Comparison of ENCODE assay signal across 25 cellular contexts in the genomic region with DNA sequence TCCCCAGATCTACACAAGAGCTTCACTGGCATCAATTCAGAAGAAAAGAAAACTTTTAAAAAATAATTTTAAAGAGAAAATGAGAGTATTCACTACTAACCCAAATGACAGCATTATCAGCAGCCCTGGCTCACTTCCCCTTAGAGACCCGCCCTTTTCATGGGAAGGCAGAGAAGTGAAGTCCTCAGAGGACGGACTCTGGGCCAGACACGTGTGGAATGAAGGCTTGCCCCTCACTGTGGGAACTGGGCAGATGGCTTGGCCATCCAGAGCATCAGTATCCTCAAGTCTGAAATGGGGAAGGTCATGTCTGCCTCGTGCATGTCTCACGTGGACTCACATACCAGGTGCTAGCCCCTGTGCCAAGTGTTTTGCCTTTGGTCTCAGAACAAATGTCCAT.
DNase-seq lines count a peak whose midpoint lies in the region; ATAC-seq, FAIRE-seq and TF ChIP-seq lines count a peak whose summit lies in the region.
"Had no signal": no experiment of that assay in that cellular context is flagged by ENCODE, and none has a peak within 500 bp of the region (broad histone marks: within the 10 kb centered on the region; RNA-seq: fewer than 3 reads in every experiment).

No MANE protein-coding gene starts in this region.

- no peak for FAIRE-seq in kidney (lab: Jason Lieb, UNC)
- FAIRE-seq: GM12892, HTR-8/SVneo had no signal

- no peaks in the 10 kb centered on the region; the same call in 1 of the 2 replicates for H3K36me3 Mint-ChIP-seq in HFFc6 (ENCODE audit: low read depth)

- H3K9ac ChIP-seq in kidney (ENCODE audit: low read length in 2 of 2) = no peak overlapping the region
- no peak overlapping the region for H3K9ac ChIP-seq in smooth muscle cell (ENCODE audit: low read depth)

- no peaks in the 10 kb centered on the region for H3K27me3 ChIP-seq in smooth muscle cell (ENCODE audit: low read depth)
- H3K27me3 ChIP-seq: neutrophil, right lobe of liver had no signal

- peaks cover 23% of the 10 kb centered on the region for H3K4me1 Mint-ChIP-seq in HFFc6 (ENCODE audit: low read depth)
- H3K4me1 Mint-ChIP-seq: activated naive CD8-positive, alpha-beta T cell treated with anti-CD3 and anti-CD28 coated beads, Interleukin-2, amount 50 U/mL, for 24 hours had no signal

- H3K4me3 ChIP-seq in kidney (ENCODE audit: low read length in 2 of 2) = no peak overlapping the region
- no peak overlapping the region for H3K4me3 ChIP-seq in smooth muscle cell
- H3K4me3 ChIP-seq: right lobe of liver had no signal

- intact Hi-C loops in kidney (cut with DNase I) = no loop called here

- no peaks in the 10 kb centered on the region for H3K9me3 Mint-ChIP-seq in HFFc6
- H3K9me3 Mint-ChIP-seq: activated naive CD8-positive, alpha-beta T cell treated with anti-CD3 and anti-CD28 coated beads, Interleukin-2, amount 50 U/mL, for 24 hours; activated T-helper 2 cell treated with anti-CD3 and anti-CD28 coated beads, Interferon-gamma antibody, Interleukin-2, Interleukin-4, amounts not matched to agents 10 μg/mL and 5 μg/mL and 100 μg/mL, durations not matched to agents 14 hours and 24 hours and 36 hours; CD4-positive, alpha-beta T cell had no signal

- no peaks in the 10 kb centered on the region for H3K4me1 ChIP-seq in kidney (ENCODE audit: control insufficient read depth in 1 of 2, insufficient read depth in 1 of 2, low read depth in 1 of 2, low read length in 2 of 2)
- peaks cover 11% of the 10 kb centered on the region for H3K4me1 ChIP-seq in smooth muscle cell (ENCODE audit: low read depth)
- H3K4me1 ChIP-seq: right lobe of liver had no signal

- no peaks in the 10 kb centered on the region for H4K20me1 ChIP-seq in smooth muscle cell (ENCODE audit: low read depth)

- ATAC-seq in HG03135 (IDR thresholded peaks at IDR 0.05; ENCODE audit: unreplicated experiment) = no peak
- ATAC-seq: activated naive CD8-positive, alpha-beta T cell treated with anti-CD3 and anti-CD28 coated beads, Interleukin-2, amount 50 U/mL, for 24 hours; PC-3; right lobe of liver had no signal

- H3K79me2 ChIP-seq in smooth muscle cell (ENCODE audit: low read depth) = no peaks in the 10 kb centered on the region

- H3K27ac ChIP-seq in kidney (ENCODE audit: low read depth in 2 of 2, low read length in 2 of 2) = no peak overlapping the region
- peak overlapping the region; percentile 25 for H3K27ac ChIP-seq in smooth muscle cell (ENCODE audit: low read depth)
- H3K27ac ChIP-seq: neutrophil had no signal

- TF ChIP-seq POLR2A in erythroblast (IDR thresholded peaks at IDR 0.05; ENCODE audit: low read length) = no peak

- no peak overlapping the region for H2AFZ ChIP-seq in smooth muscle cell (ENCODE audit: low read depth)

- WGBS in smooth muscle cell (ENCODE audit: low lambda C conversion rate) = 89% methylated on average over 5 of the region's 5 CpGs

- H3K4me2 ChIP-seq in smooth muscle cell = peak overlapping the region; percentile 2

- H3K27ac Mint-ChIP-seq in HFFc6 = no peak overlapping the region
- H3K27ac Mint-ChIP-seq: activated naive CD8-positive, alpha-beta T cell treated with anti-CD3 and anti-CD28 coated beads, Interleukin-2, amount 50 U/mL, for 24 hours; activated T-helper 2 cell treated with anti-CD3 and anti-CD28 coated beads, Interferon-gamma antibody, Interleukin-2, Interleukin-4, amounts not matched to agents 10 μg/mL and 5 μg/mL and 100 μg/mL, durations not matched to agents 14 hours and 24 hours and 36 hours; CD4-positive, alpha-beta T cell had no signal

- H3K27me3 Mint-ChIP-seq in HFFc6 (ENCODE audit: insufficient read depth) = 0 out of 2 replicates have a peak, but pooled peaks cover 1% of the 10 kb centered on the region
- H3K27me3 Mint-ChIP-seq: activated naive CD8-positive, alpha-beta T cell treated with anti-CD3 and anti-CD28 coated beads, Interleukin-2, amount 50 U/mL, for 24 hours; CD4-positive, alpha-beta T cell had no signal

- TF ChIP-seq CTCF in kidney (IDR thresholded peaks at IDR 0.05; ENCODE audit: borderline replicate concordance, extremely low read depth, insufficient read depth) (no peak), smooth muscle cell (IDR thresholded peaks at IDR 0.05; ENCODE audit: borderline replicate concordance, insufficient read depth, poor library complexity, severe bottlenecking) (no peak), HFFc6 (IDR thresholded peaks at IDR 0.05) (no peak)

- peaks cover 4% of the 10 kb centered on the region for H3F3A ChIP-seq in smooth muscle cell (ENCODE audit: low read depth)

- H3K9me3 ChIP-seq in kidney (ENCODE audit: control insufficient read depth in 1 of 2, low read length in 2 of 2) (no peaks in the 10 kb centered on the region), smooth muscle cell (replicated peaks; ENCODE audit: low read depth) (no peaks in the 10 kb centered on the region)
- H3K9me3 ChIP-seq: neutrophil, right lobe of liver had no signal

- H3K36me3 ChIP-seq in kidney (ENCODE audit: control insufficient read depth in 1 of 2, insufficient read depth in 2 of 2, low read length in 2 of 2) (peaks cover 0 to 2% of the 10 kb centered on the region in 2 donors), smooth muscle cell (ENCODE audit: low read depth) (no peaks in the 10 kb centered on the region)
- H3K36me3 ChIP-seq: right lobe of liver had no signal

- no peak overlapping the region for H3K4me3 Mint-ChIP-seq in HFFc6
- H3K4me3 Mint-ChIP-seq: activated naive CD8-positive, alpha-beta T cell treated with anti-CD3 and anti-CD28 coated beads, Interleukin-2, amount 50 U/mL, for 24 hours; CD4-positive, alpha-beta T cell had no signal

- DNase-seq in CD1c-positive myeloid dendritic cell (ENCODE audit: extremely low spot score) (peak; percentile 36), erythroblast (lab: John Stamatoyannopoulos, UW) (peak; percentile 12 to 14), kidney (peak; percentile 67), smooth muscle cell (lab: John Stamatoyannopoulos, UW; ENCODE audit: unreplicated experiment) (no peak), HFFc6 (no peak), NCI-H2227 (lab: John Stamatoyannopoulos, UW; ENCODE audit: unreplicated experiment) (no peak), epidermal melanocyte (ENCODE audit: insufficient read length, low spot score) (no peak)
- DNase-seq: ACHN; activated CD4-positive, CD25-positive, alpha-beta regulatory T cell treated with anti-CD3 and anti-CD28 coated beads, Interleukin-2, amount 50 U/mL, for 72 hours; activated naive CD8-positive, alpha-beta T cell treated with anti-CD3 and anti-CD28 coated beads, Interleukin-2, amount 50 U/mL, for 24 hours; CD4-positive, alpha-beta T cell; central memory CD4-positive, alpha-beta T cell; effector memory CD4-positive, alpha-beta T cell; hypothalamus; NCI-H2171; NCI-H748 treated with DMSO at 0.1 percent for 48 hours; PC-3; right lobe of liver; stimulated activated CD4-positive, alpha-beta T cell treated with anti-CD3 and anti-CD28 coated beads, Interleukin-4, amount 100 ng/mL, for 24 hours; substantia nigra had no signal

Comparison
In these comparisons a context has a peak if more than half of its experiments do, and no peak if none do; other contexts are left out.
1. DNase-seq: peak in CD1c-positive myeloid dendritic cell (single experiment), erythroblast (2 of 2) and kidney (single experiment); none in smooth muscle cell (single experiment), HFFc6 (single experiment), NCI-H2227 (single experiment) and epidermal melanocyte (single experiment).